ENCODE assay signal across 22 cellular contexts in genomic region chr13:113783482-113783881, GRCh38. TPM values are rescaled to one million over a fixed set of nuclear protein-coding genes. Genes with fewer than 3 reads are reported as not detected.
"Had no signal": no experiment of that assay in that cellular context is flagged by ENCODE, and none has a peak within 500 bp of the region (broad histone marks: within the 10 kb centered on the region; RNA-seq: fewer than 3 reads in every experiment).

No MANE protein-coding gene starts in this region.

- ATAC-seq: activated CD4-positive, CD25-positive, alpha-beta regulatory T cell treated with anti-CD3 and anti-CD28 coated beads, Interleukin-2, amount 50 U/mL, for 24 hours; heart left ventricle; naive thymus-derived CD4-positive, alpha-beta T cell; right cardiac atrium had no signal

- H3K9me3 Mint-ChIP-seq: activated CD4-positive, alpha-beta memory T cell treated with anti-CD3 and anti-CD28 coated beads for 36 hours; activated naive CD4-positive, alpha-beta T cell treated with anti-CD3 and anti-CD28 coated beads for 36 hours; central memory CD8-positive, alpha-beta T cell; dendritic cell treated with granulocyte-macrophage colony-stimulating factor and Interleukin-4, amounts not matched to agents 40 ng/mL and 50 ng/mL, for 4 days; immature natural killer cell; stimulated activated naive CD8-positive, alpha-beta T cell treated with anti-CD3 and anti-CD28 coated beads, Interleukin-15, Interleukin-2, amounts not matched to agents 100 ng/mL and 50 ng/mL, for 24 hours; type B pancreatic cell had no signal

- H3K27ac ChIP-seq: heart left ventricle, parathyroid adenoma, thoracic aorta, vagina, WERI-Rb-1 had no signal

- H3K27me3 ChIP-seq: heart left ventricle, vagina had no signal

- H3K27ac Mint-ChIP-seq: activated CD4-positive, alpha-beta memory T cell treated with anti-CD3 and anti-CD28 coated beads for 36 hours; activated naive CD4-positive, alpha-beta T cell treated with anti-CD3 and anti-CD28 coated beads for 36 hours; dendritic cell treated with granulocyte-macrophage colony-stimulating factor and Interleukin-4, amounts not matched to agents 40 ng/mL and 50 ng/mL, for 4 days; immature natural killer cell; stimulated activated naive CD8-positive, alpha-beta T cell treated with anti-CD3 and anti-CD28 coated beads, Interleukin-15, Interleukin-2, amounts not matched to agents 100 ng/mL and 50 ng/mL, for 24 hours; type B pancreatic cell had no signal

- H3K4me3 Mint-ChIP-seq: activated CD4-positive, alpha-beta memory T cell treated with anti-CD3 and anti-CD28 coated beads for 36 hours; activated naive CD4-positive, alpha-beta T cell treated with anti-CD3 and anti-CD28 coated beads for 36 hours; central memory CD8-positive, alpha-beta T cell; dendritic cell treated with granulocyte-macrophage colony-stimulating factor and Interleukin-4, amounts not matched to agents 40 ng/mL and 50 ng/mL, for 4 days; immature natural killer cell; stimulated activated naive CD8-positive, alpha-beta T cell treated with anti-CD3 and anti-CD28 coated beads, Interleukin-15, Interleukin-2, amounts not matched to agents 100 ng/mL and 50 ng/mL, for 24 hours; type B pancreatic cell had no signal

- DNase-seq: activated CD4-positive, alpha-beta memory T cell treated with anti-CD3 and anti-CD28 coated beads for 36 hours; activated CD4-positive, alpha-beta T cell treated with anti-CD3 and anti-CD28 coated beads for 48 hours; activated naive CD4-positive, alpha-beta T cell treated with anti-CD3 and anti-CD28 coated beads for 36 hours; activated T-cell treated with anti-CD3 and anti-CD28 coated beads, Interleukin-2, amount 50 U/mL, for 48 hours; amygdala; hypothalamus; immature natural killer cell; midbrain; naive thymus-derived CD4-positive, alpha-beta T cell; nucleus accumbens; right cardiac atrium; WERI-Rb-1 had no signal

- H3K36me3 Mint-ChIP-seq: activated CD4-positive, alpha-beta memory T cell treated with anti-CD3 and anti-CD28 coated beads for 36 hours; immature natural killer cell; naive thymus-derived CD4-positive, alpha-beta T cell; type B pancreatic cell had no signal

- H3K4me1 ChIP-seq: heart left ventricle, parathyroid adenoma, vagina had no signal

- H3K9me3 ChIP-seq: heart left ventricle, thoracic aorta, vagina had no signal

- H2AFZ ChIP-seq: parathyroid adenoma had no signal

- H3K36me3 ChIP-seq: thoracic aorta, vagina, WERI-Rb-1 had no signal

- H3K4me1 Mint-ChIP-seq: immature natural killer cell; naive thymus-derived CD4-positive, alpha-beta T cell had no signal

- H3K4me3 ChIP-seq: heart left ventricle, thoracic aorta, vagina had no signal

- H3K9ac ChIP-seq: parathyroid adenoma had no signal

RNA-seq across cellular contexts. Expression of gene TMEM255B, which starts 24.5 kb away (rescaled TPM):
- polyA plus RNA-seq: immature natural killer cell, neural cell had no signal
